ENCODE assay signal across 8 cellular contexts in genomic region chr1:173430707-173431662, GRCh38. TPM values are rescaled to one million over a fixed set of nuclear protein-coding genes. Genes with fewer than 3 reads are reported as not detected.
A peak's percentile ranks its signal among the peaks of the same experiment; 100 is the strongest.
DNase-seq lines count a peak whose midpoint lies in the region; ATAC-seq and TF ChIP-seq lines count a peak whose summit lies in the region.

No MANE protein-coding gene starts in this region.

- intact Hi-C loops in A673 (cut with micrococcal nuclease; ENCODE audit: unreplicated experiment): loop anchor here (1.0 to 2.0 kb wide), 3 partner anchors 393 to 786 kb away; partner anchors contain the start of genes CENPL and DARS2

- no peaks in the 10 kb centered on the region for H3K27me3 ChIP-seq in A673 (replicated peaks; ENCODE audit: insufficient read depth, low read depth, low read length, poor library complexity)

- H3K4me3 ChIP-seq in A673 (ENCODE audit: low read depth, low read length, poor library complexity, severe bottlenecking) (peak overlapping the region; percentile 13), epithelial cell of esophagus (ENCODE audit: low read length) (no peak overlapping the region)

- H3K27ac ChIP-seq in A673 (ENCODE audit: low read depth, low read length, poor library complexity, severe bottlenecking): peak overlapping the region; percentile 74

- CTCF ChIA-PET in A673 (lab: Charles Lee): interaction anchor here (1.0 to 1.7 kb wide), 2 partner anchors 787 to 831 kb away, joined by 5 to 10 read pairs; no protein-coding TSS in a partner anchor

- TF ChIP-seq CTCF in A673 (conservative IDR thresholded peaks at IDR 0.05; ENCODE audit: low read depth, low read length): peak; percentile 93
- TF ChIP-seq CTCF in epithelial cell of esophagus (IDR thresholded peaks at IDR 0.05; ENCODE audit: insufficient read depth, low read depth, low read length, missing control alignments): peak; percentile 94

- peaks cover 24% of the 10 kb centered on the region for H3K4me1 ChIP-seq in A673 (ENCODE audit: insufficient read depth, low read length, poor library complexity, severe bottlenecking)

- ATAC-seq in GM18867 (IDR thresholded peaks at IDR 0.05; ENCODE audit: unreplicated experiment): peak; percentile 66

- DNase-seq in A673 (ENCODE audit: low spot score) (peak; percentile 95), HuH-7 (ENCODE audit: low spot score) (peak; percentile 35), NOMO-1 treated with DMSO at 0.1 percent for 48 hours (lab: John Stamatoyannopoulos, UW; ENCODE audit: unreplicated experiment) (peak; percentile 73), epithelial cell of esophagus (ENCODE audit: low read depth) (peak; percentile 89), middle frontal gyrus (ENCODE audit: extremely low spot score, low spot score) (peak; percentile 82)
- peak; percentile 71 to 80 for DNase-seq in activated CD8-positive, alpha-beta memory T cell treated with anti-CD3 and anti-CD28 coated beads for 4 hours (ENCODE audit: low read depth in 2 of 2)
- peak; percentile 66 to 72 for DNase-seq in stimulated activated CD8-positive, alpha-beta memory T cell treated with anti-CD3 and anti-CD28 coated beads, Interleukin-15, amount 100 ng/mL, for 48 hours (ENCODE audit: low read depth in 2 of 2)

- H3K9me3 ChIP-seq in A673 (ENCODE audit: low read depth, low read length, poor library complexity, severe bottlenecking): no peaks in the 10 kb centered on the region

- H3K36me3 ChIP-seq in A673 (ENCODE audit: insufficient read depth, low read length, poor library complexity, severe bottlenecking): no peaks in the 10 kb centered on the region

- BruUV-seq in A673 (replicated peaks; lab: Mats Ljungman, UMichigan): no TSS peak

- POLR2A ChIA-PET in A673 (lab: Charles Lee; ENCODE audit: low non-redundant PET): no interaction called here

RNA-seq across cellular contexts. Expression of gene PRDX6, which starts 46.1 kb away (rescaled TPM):
- total RNA-seq in A673 (2021): 270 and 276 TPM in 2 replicates

Comparison
In these comparisons a context has a peak if more than half of its experiments do, and no peak if none do; other contexts are left out.
1. DNase-seq: peak in every context shown above with its lines; median percentile 95 in A673; 89 in epithelial cell of esophagus; 82 in middle frontal gyrus; 76 in activated CD8-positive, alpha-beta memory T cell treated with anti-CD3 and anti-CD28 coated beads for 4 hours; 73 in NOMO-1 treated with DMSO at 0.1 percent for 48 hours; 69 in stimulated activated CD8-positive, alpha-beta memory T cell treated with anti-CD3 and anti-CD28 coated beads, Interleukin-15, amount 100 ng/mL, for 48 hours; 35 in HuH-7.